14 cellular contexts compared by ENCODE assay signal in the genomic region with DNA sequence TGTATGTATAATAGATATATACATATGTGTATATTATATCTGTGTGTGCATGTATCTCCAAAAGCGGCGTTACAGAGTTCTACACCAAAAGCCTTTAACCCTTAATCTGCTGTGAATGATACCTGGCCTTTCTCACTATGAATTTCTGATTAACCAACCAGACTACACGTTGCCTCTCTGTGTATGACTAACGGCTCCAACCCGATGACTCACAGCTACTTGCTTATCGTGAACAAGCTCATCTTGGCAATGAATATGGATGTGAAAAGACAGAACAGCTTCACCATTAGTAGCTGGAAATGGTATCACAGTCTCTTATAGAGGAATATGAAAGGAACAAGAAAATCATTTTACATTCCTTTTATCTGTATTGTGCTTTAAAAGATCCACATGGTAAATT. TPM values are rescaled to one million over a fixed set of nuclear protein-coding genes. Genes with fewer than 3 reads are reported as not detected.
DNase-seq lines count a peak whose midpoint lies in the region; ATAC-seq and TF ChIP-seq lines count a peak whose summit lies in the region.
"Had no signal": no experiment of that assay in that cellular context is flagged by ENCODE, and none has a peak within 500 bp of the region (broad histone marks: within the 10 kb centered on the region; RNA-seq: fewer than 3 reads in every experiment).

No MANE protein-coding gene starts in this region.

- no peak for TF ChIP-seq POLR2A in NB4 (IDR thresholded peaks at IDR 0.05; ENCODE audit: extremely low read depth, insufficient read length)

- TF ChIP-seq CTCF in NB4 (IDR thresholded peaks at IDR 0.05; ENCODE audit: low read depth, low read length) = no peak

- H3K27ac ChIP-seq in epithelial cell of prostate = no peak overlapping the region
- H3K27ac ChIP-seq: thyroid gland had no signal

- ATAC-seq in HG03442 (IDR thresholded peaks at IDR 0.05; ENCODE audit: unreplicated experiment) = no peak

- DNase-seq in Caki2 (ENCODE audit: low read depth) (peak; percentile 24), NB4 (ENCODE audit: low read depth) (peak; percentile 26), epithelial cell of prostate (ENCODE audit: low read depth, low spot score) (peak; percentile 78), non-pigmented ciliary epithelial cell (ENCODE audit: low read depth) (peak; percentile 34), NCI-H2081 (lab: John Stamatoyannopoulos, UW) (no peak), T-helper 2 cell (no peak), NCI-H128 (lab: John Stamatoyannopoulos, UW; ENCODE audit: unreplicated experiment) (no peak)
- DNase-seq: activated CD4-positive, alpha-beta T cell treated with anti-CD3 and anti-CD28 coated beads, Interleukin-2, amount 50 U/mL, for 4 hours; COR-L47; NCI-H146; nephron progenitor cell; stimulated activated CD4-positive, alpha-beta T cell treated with anti-CD3 and anti-CD28 coated beads, Interleukin-4, amount 100 ng/mL, for 4 hours; thyroid gland had no signal

- in situ Hi-C loops in Caki2 (cut with HindIII; ENCODE audit: low pct_unique_long_range_greater_than_20kb, low sequenced_read_pairs) = no loop called here

- no peak overlapping the region for H3K4me3 ChIP-seq in NB4 (ENCODE audit: low read depth, low read length)
- H3K4me3 ChIP-seq: thyroid gland had no signal

RNA-seq across cellular contexts. Expression of gene ARHGAP44, which starts 23.8 kb away (rescaled TPM):
- total RNA-seq in Caki2 (2014; rRNA removed; shearing (Covaris generic); ENCODE audit: low replicate concordance) = 0.64 TPM in 1 of 2 replicates, not detected in the other

Comparison
In these comparisons a context has a peak if more than half of its experiments do, and no peak if none do; other contexts are left out.
1. DNase-seq: peak in Caki2 (single experiment), NB4 (single experiment), epithelial cell of prostate (single experiment) and non-pigmented ciliary epithelial cell (single experiment); none in NCI-H2081 (0 of 2), T-helper 2 cell (0 of 5) and NCI-H128 (single experiment).